9 cellular contexts compared by ENCODE assay signal in genomic region chr2:36672199-36672598, GRCh38. TPM values are rescaled to one million over a fixed set of nuclear protein-coding genes. Genes with fewer than 3 reads are reported as not detected.
A peak's percentile ranks its signal among the peaks of the same experiment; 100 is the strongest.
DNase-seq lines count a peak whose midpoint lies in the region; ATAC-seq and TF ChIP-seq lines count a peak whose summit lies in the region.
"Had no signal": no experiment of that assay in that cellular context is flagged by ENCODE, and none has a peak within 500 bp of the region (broad histone marks: within the 10 kb centered on the region; RNA-seq: fewer than 3 reads in every experiment).

No MANE protein-coding gene starts in this region.

- no peaks in the 10 kb centered on the region for H3K36me3 ChIP-seq in HEK293 (ENCODE audit: control insufficient read depth in 2 of 2, insufficient read depth in 1 of 2, low read length in 2 of 2)
- H3K36me3 ChIP-seq in WERI-Rb-1: no peaks in the 10 kb centered on the region

- H3K9me3 ChIP-seq in HEK293 (ENCODE audit: control insufficient read depth, insufficient read depth, low read depth, low read length) (no peaks in the 10 kb centered on the region), WERI-Rb-1 (ENCODE audit: severe bottlenecking) (no peaks in the 10 kb centered on the region)

- no peak overlapping the region for H3K27ac Mint-ChIP-seq in activated T-helper 17 cell treated with anti-CD3 and anti-CD28 coated beads, Interleukin-2, amount 50 U/mL, for 72 hours

- TF ChIP-seq CTCF in AG09319 (IDR thresholded peaks at IDR 0.05; ENCODE audit: low read depth, low read length): peak; percentile 64
- TF ChIP-seq CTCF in HEK293 (tag by site-specific recombination; IDR thresholded peaks at IDR 0.05): 0 out of 2 replicates have a peak, but pooled peaks have one; percentile 19
- peak; percentile 65 for TF ChIP-seq CTCF in WERI-Rb-1 (IDR thresholded peaks at IDR 0.05; ENCODE audit: low read depth, low read length)

- H3K4me1 ChIP-seq in HEK293 (ENCODE audit: control insufficient read depth, insufficient read depth, low read length): no peaks in the 10 kb centered on the region

- H3K9me3 Mint-ChIP-seq in activated T-helper 17 cell treated with anti-CD3 and anti-CD28 coated beads, Interleukin-2, amount 50 U/mL, for 72 hours: no peaks in the 10 kb centered on the region

- DNase-seq in AG09319 (ENCODE audit: extremely low read depth, low read depth): no peak
- DNase-seq in WERI-Rb-1: no peak
- DNase-seq in iris pigment epithelial cell (ENCODE audit: low read depth): peak; percentile 59
- DNase-seq in COR-L47 (lab: John Stamatoyannopoulos, UW): no peak
- no peak for DNase-seq in HuH-7.5 (ENCODE audit: low spot score)
- DNase-seq: small intestine had no signal

- no peak overlapping the region for H3K4me3 Mint-ChIP-seq in activated T-helper 17 cell treated with anti-CD3 and anti-CD28 coated beads, Interleukin-2, amount 50 U/mL, for 72 hours

- no peaks in the 10 kb centered on the region for H3K36me3 Mint-ChIP-seq in activated T-helper 17 cell treated with anti-CD3 and anti-CD28 coated beads, Interleukin-2, amount 50 U/mL, for 72 hours (ENCODE audit: low read depth)

- H3K27ac ChIP-seq in HEK293 (ENCODE audit: extremely low read depth, low read depth, low read length) (no peak overlapping the region), WERI-Rb-1 (no peak overlapping the region)

- no peaks in the 10 kb centered on the region for H3K27me3 ChIP-seq in WERI-Rb-1 (ENCODE audit: insufficient read depth, low read depth, severe bottlenecking)

- CTCF ChIA-PET in HEK293 (lab: Yijun Ruan, JAX): interaction anchor here (0.5 to 2.2 kb wide), 11 partner anchors 10 to 729 kb away, joined by 3 to 12 read pairs (median 4); partner anchors contain the start of gene CRIM1

- ATAC-seq in activated T-helper 17 cell treated with anti-CD3 and anti-CD28 coated beads, Interleukin-2, amount 50 U/mL, for 72 hours (replicated peaks): no peak
- no peak for ATAC-seq in HG03280 (IDR thresholded peaks at IDR 0.05; ENCODE audit: unreplicated experiment)

- H3K4me3 ChIP-seq in HEK293 (ENCODE audit: low read depth, low read length) (no peak overlapping the region), WERI-Rb-1 (ENCODE audit: low read depth, low read length) (no peak overlapping the region)

- peaks cover 47% of the 10 kb centered on the region for H3K27me3 Mint-ChIP-seq in activated T-helper 17 cell treated with anti-CD3 and anti-CD28 coated beads, Interleukin-2, amount 50 U/mL, for 72 hours

- H3K4me1 Mint-ChIP-seq in activated T-helper 17 cell treated with anti-CD3 and anti-CD28 coated beads, Interleukin-2, amount 50 U/mL, for 72 hours: peaks cover 4% of the 10 kb centered on the region

- POLR2A ChIA-PET in HEK293 (lab: Yijun Ruan, JAX): no interaction called here

TF ChIP-seq in HEK293, 187 proteins besides CTCF, POLR2A, EP300 and RAD21:
- TF ChIP-seq ZNF660 (tag by site-specific recombination; IDR thresholded peaks at IDR 0.05) (no peak), ZNF654 (tag by site-specific recombination; IDR thresholded peaks at IDR 0.05; ENCODE audit: low read depth) (peak; percentile 58)

RNA-seq across cellular contexts. Expression of gene VIT, which starts 24.3 kb away (rescaled TPM):
- total RNA-seq in activated T-helper 17 cell treated with anti-CD3 and anti-CD28 coated beads, Interleukin-2, amount 50 U/mL, for 72 hours: not detected
